Comparison of ENCODE assay signal across 1 cellular context in genomic region chr12:60059180-60059579, GRCh38.
TF ChIP-seq lines count a peak whose summit lies in the region.

No MANE protein-coding gene starts in this region.

TF ChIP-seq in GM23338, 12 proteins besides CTCF, POLR2A, EP300 and RAD21 (continued from another document):
- TF ChIP-seq ZNF462 (CRISPR knock-in tag; IDR thresholded peaks at IDR 0.05), result no peak
- no peak for TF ChIP-seq EZH2phosphoT487 (IDR thresholded peaks at IDR 0.05; ENCODE audit: unreplicated experiment)
- no peak for TF ChIP-seq EZH2 (IDR thresholded peaks at IDR 0.05; ENCODE audit: low read depth, unreplicated experiment)
- no peak for TF ChIP-seq ETS1 (IDR thresholded peaks at IDR 0.05)
- TF ChIP-seq STAT1 (IDR thresholded peaks at IDR 0.05; ENCODE audit: unreplicated experiment), result no peak
- TF ChIP-seq POLR2AphosphoS5 (IDR thresholded peaks at IDR 0.05; ENCODE audit: low read depth), result no peak
- no peak for TF ChIP-seq ZNF114 (CRISPR knock-in tag; IDR thresholded peaks at IDR 0.05)
- no peak for TF ChIP-seq CREB1 (CRISPR knock-in tag; IDR thresholded peaks at IDR 0.05; ENCODE audit: low read depth)
- TF ChIP-seq REST (IDR thresholded peaks at IDR 0.05; ENCODE audit: unreplicated experiment), result no peak
- TF ChIP-seq ZNF331 (CRISPR knock-in tag; IDR thresholded peaks at IDR 0.05; ENCODE audit: low read depth), result no peak
